8 cellular contexts compared by ENCODE assay signal in the genomic region with DNA sequence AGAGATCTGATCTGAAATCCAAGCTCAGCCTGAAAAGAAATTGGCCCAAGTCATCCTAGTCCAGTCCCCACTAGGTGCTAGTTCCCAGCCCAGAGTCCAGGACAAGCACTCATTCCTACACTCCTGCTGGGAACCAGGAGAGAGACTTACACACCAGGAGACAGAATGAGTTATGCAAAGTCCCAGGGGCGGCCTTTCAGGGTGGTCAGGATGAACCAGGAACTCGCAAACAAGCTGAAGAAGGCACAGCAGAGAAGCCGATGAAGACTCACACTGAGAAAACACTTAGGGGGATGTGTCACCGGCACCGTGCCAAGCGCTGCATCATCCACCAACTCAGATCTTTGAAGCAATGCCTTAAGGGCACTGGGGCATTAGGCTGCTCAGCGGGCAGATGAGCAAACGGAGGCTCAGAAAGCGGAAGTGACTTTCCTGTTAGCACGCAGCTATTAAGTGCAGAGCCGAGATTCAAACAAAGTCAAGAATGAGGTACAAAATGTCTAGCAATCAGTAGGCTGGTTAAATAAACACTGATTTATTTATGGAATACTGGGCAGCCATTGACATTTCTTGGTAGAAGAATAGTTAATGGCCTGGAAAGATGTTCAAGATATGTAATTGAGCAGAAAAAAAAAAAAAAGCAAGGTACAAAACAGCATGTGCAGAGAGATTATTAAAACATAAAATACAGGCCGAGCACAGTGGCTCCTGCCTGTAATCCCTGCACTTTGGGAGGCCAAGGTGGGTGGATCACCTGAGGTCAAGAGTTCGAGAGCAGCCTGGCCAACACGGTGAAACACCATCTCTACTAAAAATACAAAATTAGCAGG.
A peak's percentile ranks its signal among the peaks of the same experiment; 100 is the strongest.
DNase-seq lines count a peak whose midpoint lies in the region; ATAC-seq lines count a peak whose summit lies in the region.

No MANE protein-coding gene starts in this region.

- no peaks in the 10 kb centered on the region for H3K36me3 Mint-ChIP-seq in activated naive CD4-positive, alpha-beta T cell treated with anti-CD3 and anti-CD28 coated beads, Interleukin-2, amount 50 U/mL, for 72 hours

- peak; percentile 87 for DNase-seq in AG08396 (ENCODE audit: low spot score)
- DNase-seq in SIG-M5 (lab: John Stamatoyannopoulos, UW), result peak; percentile 43
- peak; percentile 73 to 77 for DNase-seq in activated naive CD4-positive, alpha-beta T cell treated with anti-CD3 and anti-CD28 coated beads, Interleukin-2, amount 50 U/mL, for 72 hours (ENCODE audit: low spot score in 2 of 2)
- peak; percentile 86 for DNase-seq in hepatic stellate cell (ENCODE audit: low spot score)
- DNase-seq in stimulated activated CD4-positive, alpha-beta T cell treated with anti-CD3 and anti-CD28 coated beads, Interleukin-1b, Interleukin-23, amount 100 ng/mL, for 24 hours (ENCODE audit: low read depth in 4 of 4, low spot score in 1 of 4), result peak; percentile 50 to 72 (median 61)
- DNase-seq in NCI-H1930 (lab: John Stamatoyannopoulos, UW), result no peak

- H3K9me3 Mint-ChIP-seq in activated naive CD4-positive, alpha-beta T cell treated with anti-CD3 and anti-CD28 coated beads, Interleukin-2, amount 50 U/mL, for 72 hours, result no peaks in the 10 kb centered on the region

- ATAC-seq in GM19025 (IDR thresholded peaks at IDR 0.05; ENCODE audit: low read depth, unreplicated experiment) (peak; percentile 60), HG03469 (IDR thresholded peaks at IDR 0.05; ENCODE audit: unreplicated experiment) (peak; percentile 86)
- peak; percentile 96 to 98 for ATAC-seq in activated naive CD4-positive, alpha-beta T cell treated with anti-CD3 and anti-CD28 coated beads, Interleukin-2, amount 50 U/mL, for 72 hours

- H3K27ac Mint-ChIP-seq in activated naive CD4-positive, alpha-beta T cell treated with anti-CD3 and anti-CD28 coated beads, Interleukin-2, amount 50 U/mL, for 72 hours, result peak overlapping the region; percentile 76 to 89

Comparison
In these comparisons a context has a peak if more than half of its experiments do, and no peak if none do; other contexts are left out.
1. DNase-seq: peak in AG08396 (single experiment), SIG-M5 (single experiment), activated naive CD4-positive, alpha-beta T cell treated with anti-CD3 and anti-CD28 coated beads, Interleukin-2, amount 50 U/mL, for 72 hours (2 of 2), hepatic stellate cell (single experiment) and stimulated activated CD4-positive, alpha-beta T cell treated with anti-CD3 and anti-CD28 coated beads, Interleukin-1b, Interleukin-23, amount 100 ng/mL, for 24 hours (4 of 4); none in NCI-H1930 (0 of 2).
2. Peak in every context shown above with its lines, with median percentiles within 50 percentile points of each other: ATAC-seq.